ENCODE assay signal across 15 cellular contexts in genomic region chr5:168301593-168302388, GRCh38. TPM values are rescaled to one million over a fixed set of nuclear protein-coding genes. Genes with fewer than 3 reads are reported as not detected.
DNase-seq lines count a peak whose midpoint lies in the region; ATAC-seq, FAIRE-seq and TF ChIP-seq lines count a peak whose summit lies in the region.
"Had no signal": no experiment of that assay in that cellular context is flagged by ENCODE, and none has a peak within 500 bp of the region (broad histone marks: within the 10 kb centered on the region; RNA-seq: fewer than 3 reads in every experiment).

No MANE protein-coding gene starts in this region.

- H3K9me3 ChIP-seq in H1 (ENCODE audit: insufficient read depth in 2 of 2, low read depth in 1 of 2, low read length in 1 of 2) (no peaks in the 10 kb centered on the region), muscle layer of duodenum (ENCODE audit: control insufficient read depth in 1 of 2, low read length in 2 of 2) (no peaks in the 10 kb centered on the region)
- H3K9me3 ChIP-seq: ascending aorta had no signal

- 69% methylated on average over 10 of the region's 10 CpGs; no CpG with 5 or more reads in 1 of the 2 experiments for WGBS in H1 (ENCODE audit: extremely low coverage in 1 of 2, insufficient coverage in 1 of 2, insufficient read length in 1 of 2, insufficient replicate concordance in 2 of 2, low coverage in 1 of 2, low lambda C conversion rate in 2 of 2, missing lambda C conversion rate in 1 of 2), 2 experiments

- DNase-seq in EL = peak; percentile 60
- peak; percentile 24 for DNase-seq in NCI-H69 (lab: John Stamatoyannopoulos, UW)
- no peak for DNase-seq in H1 (ENCODE audit: low read depth in 1 of 2, low spot score in 2 of 2)
- no peak for DNase-seq in chondrocyte (ENCODE audit: low spot score)
- DNase-seq: CD4-positive, CD25-positive, alpha-beta regulatory T cell; SHP77 treated with DMSO at 0.1 percent for 48 hours had no signal

- H3K4me1 ChIP-seq in H1 (replicated peaks in 1 of 4; ENCODE audit: control insufficient read depth in 3 of 4, insufficient read depth in 4 of 4, low read length in 3 of 4) = peaks cover 15 to 41% (median 32%) of the 10 kb centered on the region in 4 experiments
- H3K4me1 ChIP-seq in muscle layer of duodenum (ENCODE audit: control insufficient read depth in 1 of 2, insufficient read depth in 2 of 2, low read length in 2 of 2) = no peaks in the 10 kb centered on the region
- H3K4me1 ChIP-seq: ascending aorta had no signal

- CTCF ChIA-PET in H1 (lab: Charles Lee; ENCODE audit: partially characterized antibody) = interaction anchor here (0.5 to 5.4 kb wide), 12 partner anchors 10 to 107 kb away, joined by 3 to 45 read pairs (median 4); partner anchors contain the start of gene WWC1

- no peak overlapping the region for H3K56ac ChIP-seq in H1 (replicated peaks; ENCODE audit: insufficient read length, low read depth, low read length)

- H2BK15ac ChIP-seq in H1 (ENCODE audit: low read length) = no peak overlapping the region

- POLR2A ChIA-PET in H1 (lab: Charles Lee; ENCODE audit: partially characterized antibody) = interaction anchor here (1.3 to 2.0 kb wide), 2 partner anchors 10 to 29 kb away, joined by 3 to 9 read pairs; partner anchors contain the start of gene WWC1

- no peak overlapping the region for H3K27ac ChIP-seq in H1 (ENCODE audit: low read depth, low read length)
- H3K27ac ChIP-seq in muscle layer of duodenum (ENCODE audit: low read length) = peak overlapping the region; percentile 61
- H3K27ac ChIP-seq: ascending aorta, KMS-11, VCaP had no signal

- H3K27me3 ChIP-seq in H1 (replicated peaks in 1 of 4; ENCODE audit: control insufficient read depth in 3 of 4, extremely low read depth in 1 of 4, insufficient read depth in 3 of 4, low read length in 3 of 4) (no peaks in the 10 kb centered on the region), muscle layer of duodenum (ENCODE audit: low read depth, low read length) (no peaks in the 10 kb centered on the region)
- H3K27me3 ChIP-seq: ascending aorta had no signal

- H3K14ac ChIP-seq in H1 (ENCODE audit: insufficient read length) = no peak overlapping the region

- no peak for TF ChIP-seq RAD21 in H1 (IDR thresholded peaks at IDR 0.05 in 1 of 2, conservative IDR thresholded peaks at IDR 0.05 in 1 of 2; ENCODE audit: low read depth in 2 of 2, low read length in 2 of 2)

- H3K36me3 Mint-ChIP-seq in chondrocyte (ENCODE audit: low read depth) = peaks cover 1% of the 10 kb centered on the region
- H3K36me3 Mint-ChIP-seq: CD4-positive, CD25-positive, alpha-beta regulatory T cell; stimulated activated memory B cell treated with anti-CD40 and anti-IgM and Interleukin-4, amounts not matched to agents 10 μg/mL and 1 μg/mL and 100 μg/mL, for 72 hours had no signal

- no peak for TF ChIP-seq CTCF in H1 (IDR thresholded peaks at IDR 0.05; ENCODE audit: control extremely low read depth in 1 of 3, insufficient read depth in 1 of 3, low read depth in 1 of 3, low read length in 3 of 3)
- TF ChIP-seq CTCF in chondrocyte (IDR thresholded peaks at IDR 0.05) = no peak

- peak overlapping the region; percentile 26 for H4K5ac ChIP-seq in H1 (ENCODE audit: insufficient read length, low read depth, low read length)

- H2BK20ac ChIP-seq in H1 (ENCODE audit: low read length) = no peak overlapping the region

- FAIRE-seq in H1 (lab: Jason Lieb, UNC) = peak; percentile 19

- no peak overlapping the region for H3K23ac ChIP-seq in H1 (ENCODE audit: insufficient read length)

- no peak for ATAC-seq in HG02885 (IDR thresholded peaks at IDR 0.05; ENCODE audit: poor library complexity, unreplicated experiment)
- ATAC-seq in esophagus mucosa = no peak
- no peak for ATAC-seq in GM18870 (IDR thresholded peaks at IDR 0.05; ENCODE audit: unreplicated experiment)
- ATAC-seq: stimulated activated memory B cell treated with anti-CD40 and anti-IgM and Interleukin-4, amounts not matched to agents 10 μg/mL and 1 μg/mL and 100 μg/mL, for 72 hours had no signal

- H2AK5ac ChIP-seq in H1 (ENCODE audit: low read depth, low read length) = 0 out of 2 replicates have a peak overlapping the region, but pooled peaks have one; percentile 6

- H3K36me3 ChIP-seq in H1 (ENCODE audit: control insufficient read depth in 2 of 4, insufficient read depth in 4 of 4, low read length in 3 of 4) (no peaks in the 10 kb centered on the region), muscle layer of duodenum (ENCODE audit: control insufficient read depth in 1 of 2, insufficient read depth in 2 of 2, low read length in 2 of 2) (no peaks in the 10 kb centered on the region)
- H3K36me3 ChIP-seq: ascending aorta had no signal

- no peak overlapping the region for H3K4me3 Mint-ChIP-seq in chondrocyte (ENCODE audit: unreplicated experiment)
- H3K4me3 Mint-ChIP-seq: CD4-positive, CD25-positive, alpha-beta regulatory T cell; neural crest cell; stimulated activated memory B cell treated with anti-CD40 and anti-IgM and Interleukin-4, amounts not matched to agents 10 μg/mL and 1 μg/mL and 100 μg/mL, for 72 hours had no signal

- H3K23me2 ChIP-seq in H1 (ENCODE audit: low read depth, low read length) = no peaks in the 10 kb centered on the region

- H3K9me3 Mint-ChIP-seq in chondrocyte (ENCODE audit: low read depth) = no peaks in the 10 kb centered on the region
- H3K9me3 Mint-ChIP-seq: CD4-positive, CD25-positive, alpha-beta regulatory T cell; neural crest cell; stimulated activated memory B cell treated with anti-CD40 and anti-IgM and Interleukin-4, amounts not matched to agents 10 μg/mL and 1 μg/mL and 100 μg/mL, for 72 hours had no signal

- TF ChIP-seq POLR2A in H1 (IDR thresholded peaks at IDR 0.05; ENCODE audit: control extremely low read depth in 1 of 2, low read depth in 2 of 2, low read length in 2 of 2) = no peak

- peak overlapping the region in 1 of 2 experiments; percentile 66; a peak in 2 of 4 replicates for H3K4me2 ChIP-seq in H1 (ENCODE audit: insufficient read depth in 1 of 2, low read depth in 2 of 2, low read length in 2 of 2)
- H3K4me2 ChIP-seq: KMS-11 had no signal

- peaks cover 7 to 19% of the 10 kb centered on the region in 2 experiments for H4K20me1 ChIP-seq in H1 (replicated peaks in 1 of 2; ENCODE audit: control insufficient read depth in 1 of 2, insufficient read depth in 2 of 2, low read length in 2 of 2)

- TF ChIP-seq EP300 in H1 (IDR thresholded peaks at IDR 0.05; ENCODE audit: borderline replicate concordance in 1 of 2, low read depth in 2 of 2, low read length in 2 of 2) = no peak

- no peak overlapping the region for H2BK5ac ChIP-seq in H1 (ENCODE audit: low read depth, low read length)

- no peak overlapping the region for H3K9ac ChIP-seq in H1 (replicated peaks in 1 of 4; ENCODE audit: extremely low read depth in 1 of 4, low read depth in 3 of 4, low read length in 3 of 4)
- H3K9ac ChIP-seq: KMS-11 had no signal

- no peak overlapping the region for H2AFZ ChIP-seq in H1 (ENCODE audit: low read length)

- peak overlapping the region; percentile 2 for H3K18ac ChIP-seq in H1 (ENCODE audit: extremely low read depth, low read length)

- no peak overlapping the region for H2BK120ac ChIP-seq in H1 (replicated peaks; ENCODE audit: low read depth, low read length)

- no peaks in the 10 kb centered on the region for H3K4me1 Mint-ChIP-seq in chondrocyte (ENCODE audit: low read depth)
- H3K4me1 Mint-ChIP-seq: CD4-positive, CD25-positive, alpha-beta regulatory T cell; stimulated activated memory B cell treated with anti-CD40 and anti-IgM and Interleukin-4, amounts not matched to agents 10 μg/mL and 1 μg/mL and 100 μg/mL, for 72 hours had no signal

- peaks cover 4 to 64% of the 10 kb centered on the region in 2 experiments for H3K79me2 ChIP-seq in H1 (ENCODE audit: control insufficient read depth in 1 of 2, insufficient read depth in 2 of 2, low read length in 2 of 2)

- peak overlapping the region; percentile 70 for H4K91ac ChIP-seq in H1 (replicated peaks; ENCODE audit: insufficient read length, low read length)

- no peak overlapping the region for H2BK12ac ChIP-seq in H1 (ENCODE audit: low read depth, low read length)

- H3K4ac ChIP-seq in H1 (replicated peaks; ENCODE audit: insufficient read length, low read depth, low read length) = no peak overlapping the region

- H3K4me3 ChIP-seq in H1 (ENCODE audit: extremely low read depth in 1 of 4, insufficient read depth in 2 of 4, low read depth in 3 of 4, low read length in 4 of 4) = 0 out of 8 replicates have a peak overlapping the region, but pooled peaks of 1 of the 4 experiments have one; percentile 7
- no peak overlapping the region for H3K4me3 ChIP-seq in muscle layer of duodenum (ENCODE audit: low read depth in 1 of 2, low read length in 2 of 2)
- H3K4me3 ChIP-seq: ascending aorta had no signal

- H4K8ac ChIP-seq in H1 (ENCODE audit: extremely low read depth, insufficient read depth, low read length) = no peak overlapping the region

- H3K27me3 Mint-ChIP-seq in chondrocyte (ENCODE audit: low read depth) = no peaks in the 10 kb centered on the region

- H3K79me1 ChIP-seq in H1 (ENCODE audit: low read depth, low read length) = peaks cover 13% of the 10 kb centered on the region

- no peak overlapping the region for H3K27ac Mint-ChIP-seq in chondrocyte (ENCODE audit: unreplicated experiment)
- H3K27ac Mint-ChIP-seq: CD4-positive, CD25-positive, alpha-beta regulatory T cell; stimulated activated memory B cell treated with anti-CD40 and anti-IgM and Interleukin-4, amounts not matched to agents 10 μg/mL and 1 μg/mL and 100 μg/mL, for 72 hours had no signal

TF ChIP-seq in H1, 55 proteins besides CTCF, POLR2A, EP300 and RAD21 (continues in another document):
- TF ChIP-seq KDM5A (IDR thresholded peaks at IDR 0.05; ENCODE audit: low read length) = no peak
- TF ChIP-seq JUND (IDR thresholded peaks at IDR 0.05; ENCODE audit: low read length) = no peak
- no peak for TF ChIP-seq SP4 (IDR thresholded peaks at IDR 0.05; ENCODE audit: low read length)
- TF ChIP-seq RXRA (IDR thresholded peaks at IDR 0.05; ENCODE audit: insufficient read depth, low read depth, low read length) = no peak
- TF ChIP-seq TAF7 (optimal IDR thresholded peaks at IDR 0.05; ENCODE audit: borderline replicate concordance, low read depth, low read length) = no peak
- TF ChIP-seq ATF3 (IDR thresholded peaks at IDR 0.05; ENCODE audit: insufficient read depth, low read depth, low read length) = no peak

RNA-seq across cellular contexts. Expression of gene WWC1, which starts 10.3 kb away (rescaled TPM):
- 41.1 and 42.7 TPM in 2 replicates for total RNA-seq in H1 (2021; fragmentation: NEBNext Ultra II Directional; extraction: Animal tissue kit (Norgen Biotek cat#: 25700))
- polyA plus RNA-seq in H1 (2011; rRNA removed) = 16.4 and 19.5 TPM in 2 replicates
- polyA plus RNA-seq in H1 (2011; cell fraction: cytosol; rRNA removed) = 25.6 TPM
- 23.1 TPM for polyA plus RNA-seq in H1 (2011; cell fraction: nucleus; rRNA removed)
- 33.1 to 40.9 TPM (median 34.7 TPM) in 4 replicates for polyA plus RNA-seq in H1 (2012, experiment 1 of 2)
- 18.3 TPM for polyA plus RNA-seq in H1 (2012, experiment 2 of 2)
- polyA plus RNA-seq in H1 (2013, experiment 1 of 2) = 18.6 TPM
- 18.5 TPM for polyA plus RNA-seq in H1 (2013, experiment 2 of 2)
- 39.0 and 39.2 TPM in 2 replicates for polyA minus RNA-seq in H1 (2011; rRNA and poly(A)+ RNA removed)
- 24.8 TPM for polyA minus RNA-seq in H1 (2011; cell fraction: cytosol; rRNA and poly(A)+ RNA removed)
- 24.5 TPM for polyA minus RNA-seq in H1 (2011; cell fraction: nucleus; rRNA and poly(A)+ RNA removed)
- 2.1 to 4.9 TPM (median 2.1 TPM) in 3 replicates for total RNA-seq in chondrocyte
- 18.5 TPM for total RNA-seq in esophagus mucosa
- total RNA-seq: ascending aorta had no signal

Comparison
In these comparisons a context has a peak if more than half of its experiments do, and no peak if none do; other contexts are left out.
1. DNase-seq: peak in EL (single experiment) and NCI-H69 (single experiment); none in H1 (0 of 2) and chondrocyte (single experiment).